In genomic region chr12:69834147-69834546, GRCh38 we compare ENCODE assay signal across 17 cellular contexts. TPM values are rescaled to one million over a fixed set of nuclear protein-coding genes. Genes with fewer than 3 reads are reported as not detected.
DNase-seq lines count a peak whose midpoint lies in the region; TF ChIP-seq lines count a peak whose summit lies in the region.
"Had no signal": no experiment of that assay in that cellular context is flagged by ENCODE, and none has a peak within 500 bp of the region (broad histone marks: within the 10 kb centered on the region; RNA-seq: fewer than 3 reads in every experiment).

No MANE protein-coding gene starts in this region.

- in situ Hi-C loops in ACHN (cut with HindIII; ENCODE audit: low pct_ligation_motif_present, low pct_unique_long_range_greater_than_20kb, low sequenced_read_pairs) (no loop called here), transverse colon (cut with MboI; ENCODE audit: low pct_ligation_motif_present in 1 of 4, low pct_unique_long_range_greater_than_20kb in 1 of 4, low sequenced_read_pairs in 3 of 4) (no loop called here)

- H3K9me3 ChIP-seq in transverse colon (no peaks in the 10 kb centered on the region), ovary (no peaks in the 10 kb centered on the region)
- H3K9me3 ChIP-seq: BE2C had no signal

- H3K36me3 ChIP-seq in transverse colon (no peaks in the 10 kb centered on the region), ovary (no peaks in the 10 kb centered on the region)
- H3K36me3 ChIP-seq: BE2C had no signal

- peaks cover 26% of the 10 kb centered on the region for H3K4me1 Mint-ChIP-seq in chondrocyte (ENCODE audit: low read depth)
- H3K4me1 Mint-ChIP-seq: CD14-positive monocyte had no signal

- H3K27ac ChIP-seq in transverse colon, result no peak overlapping the region
- no peak overlapping the region for H3K27ac ChIP-seq in ovary

- H3K4me1 ChIP-seq in transverse colon (peaks cover 0 to 18% (median 4%) of the 10 kb centered on the region in 4 donors), ovary (ENCODE audit: insufficient read depth) (no peaks in the 10 kb centered on the region)
- H3K4me1 ChIP-seq: BE2C had no signal

- H3K4me3 ChIP-seq in transverse colon, result no peak overlapping the region
- no peak overlapping the region for H3K4me3 ChIP-seq in ovary

- H3K36me3 Mint-ChIP-seq in chondrocyte (ENCODE audit: low read depth), result no peaks in the 10 kb centered on the region
- H3K36me3 Mint-ChIP-seq: CD14-positive monocyte; CD8-positive, alpha-beta T cell had no signal

- 56 to 77% methylated on average over 2 of the region's 2 CpGs for WGBS in transverse colon (ENCODE audit: low coverage in 1 of 2), 2 donors
- 59 to 61% (median 61%) methylated on average over 2 of the region's 2 CpGs for WGBS in ovary, 3 donors

- DNase-seq in ACHN (peak; percentile 89), chondrocyte (ENCODE audit: low spot score) (no peak), kidney glomerular epithelial cell (lab: John Stamatoyannopoulos, UW) (peak; percentile 52), renal cortical epithelial cell (ENCODE audit: low read depth) (peak; percentile 83), HK-2 (ENCODE audit: unreplicated experiment) (no peak), transverse colon (no peak), ovary (no peak)
- DNase-seq: 8988T; BE2C; CD8-positive, alpha-beta T cell; COR-L47; DMS153; DMS79 treated with DMSO at 0.1 percent for 48 hours; EL; GOT3; H9 had no signal

- peak overlapping the region; percentile 30 for H3K27ac Mint-ChIP-seq in chondrocyte (ENCODE audit: unreplicated experiment)
- H3K27ac Mint-ChIP-seq: CD14-positive monocyte; CD8-positive, alpha-beta T cell; H9 had no signal

- intact Hi-C loops in transverse colon (cut with DNase I; ENCODE audit: low total_unique reads) (no loop called here), ovary (cut with DNase I) (no loop called here)

- TF ChIP-seq POLR2A in transverse colon (IDR thresholded peaks at IDR 0.05) (no peak), ovary (IDR thresholded peaks at IDR 0.05) (no peak)

- TF ChIP-seq EP300 in transverse colon (IDR thresholded peaks at IDR 0.05; ENCODE audit: low read depth) (no peak), ovary (IDR thresholded peaks at IDR 0.05) (no peak)

- H3K27me3 Mint-ChIP-seq in chondrocyte (ENCODE audit: low read depth), result no peaks in the 10 kb centered on the region

- H3K9me3 Mint-ChIP-seq in chondrocyte (ENCODE audit: low read depth), result no peaks in the 10 kb centered on the region
- H3K9me3 Mint-ChIP-seq: CD8-positive, alpha-beta T cell; H9 had no signal

- no peak overlapping the region for H3K4me3 Mint-ChIP-seq in chondrocyte (ENCODE audit: unreplicated experiment)
- H3K4me3 Mint-ChIP-seq: CD14-positive monocyte; CD8-positive, alpha-beta T cell; H9 had no signal

- H3K27me3 ChIP-seq in transverse colon (no peaks in the 10 kb centered on the region), ovary (no peaks in the 10 kb centered on the region)

- TF ChIP-seq CTCF in chondrocyte (IDR thresholded peaks at IDR 0.05) (no peak), transverse colon (IDR thresholded peaks at IDR 0.05) (no peak), ovary (IDR thresholded peaks at IDR 0.05) (no peak)

RNA-seq across cellular contexts. Expression of gene MYRFL, which starts 9.1 kb away (rescaled TPM):
- total RNA-seq in chondrocyte (0.27 to 0.41 TPM (median 0.35 TPM) in 3 replicates), renal cortical epithelial cell (0.17 and 1.0 TPM in 2 replicates), transverse colon (under 1 TPM in 2 of 4 donors, not detected in 2; 0.48 to 0.68 TPM), ovary (under 1 TPM in 1 of 7 donors, not detected in 6; 0.24 TPM)
- under 1 TPM in 1 of 2 donors, not detected in 1; 0.38 TPM for polyA plus RNA-seq in ovary
- total RNA-seq: CD8-positive, alpha-beta T cell had no signal
- polyA plus RNA-seq: CD14-positive monocyte had no signal

Comparison
In these comparisons a context has a peak if more than half of its experiments do, and no peak if none do; other contexts are left out.
1. DNase-seq: peak in ACHN (single experiment), kidney glomerular epithelial cell (single experiment) and renal cortical epithelial cell (single experiment); none in chondrocyte (single experiment), HK-2 (single experiment), transverse colon (single experiment) and ovary (0 of 5).